18 cellular contexts compared by ENCODE assay signal in genomic region chr20:60031107-60031506, GRCh38.
"Had no signal": no experiment of that assay in that cellular context is flagged by ENCODE, and none has a peak within 500 bp of the region (broad histone marks: within the 10 kb centered on the region; RNA-seq: fewer than 3 reads in every experiment).

No MANE protein-coding gene starts in this region.

- H3K4me3 Mint-ChIP-seq: immature natural killer cell, naive B cell, nephron, type B pancreatic cell had no signal

- H3K27me3 ChIP-seq: colonic mucosa, heart right ventricle, suprapubic skin, thyroid gland had no signal

- H3K36me3 ChIP-seq: colonic mucosa, heart right ventricle, suprapubic skin, thyroid gland had no signal

- H3K4me2 ChIP-seq: smooth muscle cell had no signal

- H3K27ac ChIP-seq: colonic mucosa, suprapubic skin, thyroid gland had no signal

- H3K36me3 Mint-ChIP-seq: type B pancreatic cell had no signal

- H3K4me3 ChIP-seq: colonic mucosa, heart right ventricle, lung, smooth muscle cell, suprapubic skin, thyroid gland had no signal

- H3K4me1 ChIP-seq: colonic mucosa, suprapubic skin, thyroid gland had no signal

- H3K9me3 ChIP-seq: colonic mucosa, suprapubic skin, thyroid gland had no signal

- DNase-seq: colonic mucosa; dermis blood vessel endothelial cell; immature natural killer cell; kidney; left cardiac atrium; left ventricle myocardium superior; mesenchymal stem cell; naive B cell; right cardiac atrium; stimulated activated CD4-positive, alpha-beta T cell treated with anti-CD3 and anti-CD28 coated beads, Interleukin-2, amount 100 ng/mL, for 48 hours; stimulated activated naive CD8-positive, alpha-beta T cell treated with anti-CD3 and anti-CD28 coated beads, Interleukin-15, Interleukin-2, amounts not matched to agents 100 U/mL and 50 U/mL, for 24 hours; thyroid gland had no signal

- H3K27ac Mint-ChIP-seq: naive B cell, nephron, type B pancreatic cell had no signal

- H3K9me3 Mint-ChIP-seq: type B pancreatic cell had no signal

- H3K4me1 Mint-ChIP-seq: naive B cell had no signal

- ATAC-seq: heart right ventricle; left cardiac atrium; left ventricle myocardium superior; right cardiac atrium; stimulated activated naive CD8-positive, alpha-beta T cell treated with anti-CD3 and anti-CD28 coated beads, Interleukin-15, Interleukin-2, amounts not matched to agents 100 U/mL and 50 U/mL, for 24 hours had no signal
